ENCODE assay signal across 33 cellular contexts in the genomic region with DNA sequence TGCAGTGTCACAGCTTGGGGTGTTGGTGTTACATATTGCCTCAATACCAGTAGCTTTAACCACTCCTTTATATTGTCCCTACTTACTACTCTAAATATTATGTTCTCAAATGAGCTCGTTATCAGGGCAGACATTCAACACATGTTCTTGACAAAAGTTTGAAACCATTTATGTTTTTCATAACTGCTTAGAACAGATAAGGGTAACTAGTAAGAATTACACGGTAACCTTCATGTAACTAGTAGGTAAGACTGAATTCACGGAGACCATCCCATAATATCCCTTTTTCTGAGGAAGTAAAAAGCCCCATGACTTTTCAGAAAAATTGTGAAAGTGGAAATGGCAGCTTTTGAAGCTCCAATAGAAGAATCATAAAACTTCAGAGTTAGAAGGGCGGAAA.
"Had no signal": no experiment of that assay in that cellular context is flagged by ENCODE, and none has a peak within 500 bp of the region (broad histone marks: within the 10 kb centered on the region; RNA-seq: fewer than 3 reads in every experiment).

No MANE protein-coding gene starts in this region.

- H3K4me2 ChIP-seq: KMS-11 had no signal

- H3K4me3 ChIP-seq: MG63 had no signal

- H3K9ac ChIP-seq: KMS-11 had no signal

- H3K27me3 ChIP-seq: MG63 had no signal

- H3K9me3 ChIP-seq: MG63 had no signal

- H3K36me3 ChIP-seq: MG63 had no signal

- DNase-seq: Karpas-422, Kasumi-1, MG63, MM.1S, MV-4-11, NCI-H1048, NCI-H1092, NCI-H1092 treated with DMSO at 0.1 percent for 48 hours, NCI-H1105, NCI-H1105 treated with DMSO at 0.1 percent for 48 hours, NCI-H1417, NCI-H1417 treated with DMSO at 0.1 percent for 48 hours, NCI-H1436, NCI-H1436 treated with DMSO at 0.1 percent for 48 hours, NCI-H1694, NCI-H1694 treated with DMSO at 0.1 percent for 48 hours, NCI-H187, NCI-H187 treated with DMSO at 0.1 percent for 48 hours, NCI-H1930, NCI-H2029, NCI-H2029 treated with DMSO at 0.1 percent for 48 hours, NCI-H2081, NCI-H2081 treated with DMSO at 0.1 percent for 48 hours, NCI-H2107, NCI-H2171, NCI-H2171 treated with DMSO at 0.1 percent for 48 hours, NCI-H2227 treated with DMSO at 0.1 percent for 48 hours, NCI-H226, NCI-H345, NCI-H446, NCI-H446 treated with DMSO at 0.1 percent for 48 hours, NCI-H510A had no signal

- H3K27ac ChIP-seq: KMS-11 had no signal
